ENCODE assay signal across 1 cellular context in the genomic region with DNA sequence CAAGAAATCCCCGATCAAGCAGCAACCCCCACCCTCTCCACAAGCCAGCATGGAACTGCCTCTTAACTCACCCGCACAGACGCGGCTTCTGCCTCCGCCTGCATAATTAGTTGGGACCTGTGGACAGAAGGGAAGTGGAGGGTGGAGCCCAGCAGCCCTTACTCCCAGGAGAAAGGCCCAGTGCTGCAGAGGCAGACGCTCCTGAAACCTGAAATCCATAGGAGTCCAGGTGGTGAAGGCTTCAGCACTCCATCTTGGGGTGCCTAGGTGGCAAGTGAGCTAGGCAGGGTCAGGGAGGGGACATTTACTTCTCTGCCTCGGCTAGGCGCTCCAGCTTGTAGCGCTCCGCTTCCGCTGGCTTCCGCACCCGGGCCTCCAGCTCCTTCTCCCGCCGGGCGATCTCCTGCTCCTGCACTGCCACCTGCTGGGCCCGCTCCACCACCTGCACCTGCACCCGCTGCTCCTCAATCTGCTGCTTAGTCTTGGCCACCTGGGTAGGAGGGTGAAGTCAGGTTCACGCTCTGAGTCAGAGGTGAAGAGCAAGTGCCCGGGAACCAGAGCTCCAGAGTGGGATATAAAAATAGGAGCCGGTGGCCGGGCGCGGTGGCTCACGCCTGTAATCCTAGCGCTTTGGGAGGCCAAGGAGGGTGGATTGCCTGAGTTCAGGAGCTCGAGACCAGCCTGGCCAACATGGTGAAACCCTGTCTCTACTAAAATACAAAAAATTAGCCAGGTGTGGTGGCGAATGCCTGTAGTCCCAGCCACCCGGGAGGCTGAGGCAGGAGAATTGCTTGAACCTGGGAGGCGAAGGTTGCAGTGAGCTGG.
TF ChIP-seq lines count a peak whose summit lies in the region.

No MANE protein-coding gene starts in this region.

TF ChIP-seq in K562, 482 proteins besides CTCF, POLR2A, EP300 and RAD21 (continues in another document):
- TF ChIP-seq ZNF384 (IDR thresholded peaks at IDR 0.05; ENCODE audit: low read depth, low read length): 0 out of 2 replicates have a peak, but pooled peaks have one; percentile 21
- TF ChIP-seq MYC (IDR thresholded peaks at IDR 0.05; ENCODE audit: low read depth, low read length): peak; percentile 17; the same call in 1 of the 2 replicates
- TF ChIP-seq MYC (CRISPR knock-in tag; IDR thresholded peaks at IDR 0.05; ENCODE audit: borderline replicate concordance, low read depth): no peak
- no peak for TF ChIP-seq ZFP30 (CRISPR knock-in tag; IDR thresholded peaks at IDR 0.05; ENCODE audit: borderline replicate concordance)
- TF ChIP-seq ZNF347 (CRISPR knock-in tag; IDR thresholded peaks at IDR 0.05; ENCODE audit: low read depth): no peak
- peak; percentile 41; the same call in 1 of the 2 replicates for TF ChIP-seq JUND (IDR thresholded peaks at IDR 0.05; ENCODE audit: borderline replicate concordance, low read depth, low read length)
- TF ChIP-seq JUND (tag; IDR thresholded peaks at IDR 0.05; ENCODE audit: borderline replicate concordance, low read depth, low read length): no peak
- peak in 1 of 3 experiments; percentile 44 for TF ChIP-seq YY1 (IDR thresholded peaks at IDR 0.05; ENCODE audit: borderline replicate concordance in 1 of 3, control insufficient read depth in 1 of 3, extremely low read depth in 1 of 3, insufficient read depth in 3 of 3, insufficient read length in 1 of 3, insufficient replicate concordance in 2 of 3, low read depth in 1 of 3, low read length in 2 of 3)
- TF ChIP-seq, protein P1, sequence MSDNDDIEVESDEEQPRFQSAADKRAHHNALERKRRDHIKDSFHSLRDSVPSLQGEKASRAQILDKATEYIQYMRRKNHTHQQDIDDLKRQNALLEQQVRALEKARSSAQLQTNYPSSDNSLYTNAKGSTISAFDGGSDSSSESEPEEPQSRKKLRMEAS (CRISPR knock-in tag; IDR thresholded peaks at IDR 0.05): peak; percentile 71
- TF ChIP-seq XRCC5 (IDR thresholded peaks at IDR 0.05; ENCODE audit: low read depth, low read length): peak; percentile 84; the same call in 1 of the 2 replicates
- TF ChIP-seq, protein P2, sequence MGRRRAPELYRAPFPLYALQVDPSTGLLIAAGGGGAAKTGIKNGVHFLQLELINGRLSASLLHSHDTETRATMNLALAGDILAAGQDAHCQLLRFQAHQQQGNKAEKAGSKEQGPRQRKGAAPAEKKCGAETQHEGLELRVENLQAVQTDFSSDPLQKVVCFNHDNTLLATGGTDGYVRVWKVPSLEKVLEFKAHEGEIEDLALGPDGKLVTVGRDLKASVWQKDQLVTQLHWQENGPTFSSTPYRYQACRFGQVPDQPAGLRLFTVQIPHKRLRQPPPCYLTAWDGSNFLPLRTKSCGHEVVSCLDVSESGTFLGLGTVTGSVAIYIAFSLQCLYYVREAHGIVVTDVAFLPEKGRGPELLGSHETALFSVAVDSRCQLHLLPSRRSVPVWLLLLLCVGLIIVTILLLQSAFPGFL (CRISPR knock-in tag; IDR thresholded peaks at IDR 0.05): no peak
- TF ChIP-seq ZNF586 (CRISPR knock-in tag; conservative IDR thresholded peaks at IDR 0.05): no peak
- TF ChIP-seq TCF3 (CRISPR knock-in tag; IDR thresholded peaks at IDR 0.05): peak; percentile 34; the same call in 1 of the 2 replicates
- TF ChIP-seq POLR2AphosphoS2 (IDR thresholded peaks at IDR 0.05; ENCODE audit: low read length): peak; percentile 85; the same call in 1 of the 2 replicates
- peak; percentile 67; the same call in 1 of the 2 replicates for TF ChIP-seq GABPB1 (CRISPR knock-in tag; IDR thresholded peaks at IDR 0.05)
- peak; percentile 79 for TF ChIP-seq RB1 (IDR thresholded peaks at IDR 0.05; ENCODE audit: low read depth)
- TF ChIP-seq, protein P3, sequence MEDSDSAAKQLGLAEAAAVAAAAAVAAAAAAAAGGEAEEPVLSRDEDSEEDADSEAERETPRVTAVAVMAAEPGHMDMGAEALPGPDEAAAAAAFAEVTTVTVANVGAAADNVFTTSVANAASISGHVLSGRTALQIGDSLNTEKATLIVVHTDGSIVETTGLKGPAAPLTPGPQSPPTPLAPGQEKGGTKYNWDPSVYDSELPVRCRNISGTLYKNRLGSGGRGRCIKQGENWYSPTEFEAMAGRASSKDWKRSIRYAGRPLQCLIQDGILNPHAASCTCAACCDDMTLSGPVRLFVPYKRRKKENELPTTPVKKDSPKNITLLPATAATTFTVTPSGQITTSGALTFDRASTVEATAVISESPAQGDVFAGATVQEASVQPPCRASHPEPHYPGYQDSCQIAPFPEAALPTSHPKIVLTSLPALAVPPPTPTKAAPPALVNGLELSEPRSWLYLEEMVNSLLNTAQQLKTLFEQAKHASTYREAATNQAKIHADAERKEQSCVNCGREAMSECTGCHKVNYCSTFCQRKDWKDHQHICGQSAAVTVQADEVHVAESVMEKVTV (CRISPR knock-in tag; IDR thresholded peaks at IDR 0.05): peak; percentile 29; the same call in 1 of the 2 replicates
- TF ChIP-seq ZEB2 (IDR thresholded peaks at IDR 0.05): peak; percentile 52; the same call in 1 of the 2 replicates
- TF ChIP-seq, protein P4, sequence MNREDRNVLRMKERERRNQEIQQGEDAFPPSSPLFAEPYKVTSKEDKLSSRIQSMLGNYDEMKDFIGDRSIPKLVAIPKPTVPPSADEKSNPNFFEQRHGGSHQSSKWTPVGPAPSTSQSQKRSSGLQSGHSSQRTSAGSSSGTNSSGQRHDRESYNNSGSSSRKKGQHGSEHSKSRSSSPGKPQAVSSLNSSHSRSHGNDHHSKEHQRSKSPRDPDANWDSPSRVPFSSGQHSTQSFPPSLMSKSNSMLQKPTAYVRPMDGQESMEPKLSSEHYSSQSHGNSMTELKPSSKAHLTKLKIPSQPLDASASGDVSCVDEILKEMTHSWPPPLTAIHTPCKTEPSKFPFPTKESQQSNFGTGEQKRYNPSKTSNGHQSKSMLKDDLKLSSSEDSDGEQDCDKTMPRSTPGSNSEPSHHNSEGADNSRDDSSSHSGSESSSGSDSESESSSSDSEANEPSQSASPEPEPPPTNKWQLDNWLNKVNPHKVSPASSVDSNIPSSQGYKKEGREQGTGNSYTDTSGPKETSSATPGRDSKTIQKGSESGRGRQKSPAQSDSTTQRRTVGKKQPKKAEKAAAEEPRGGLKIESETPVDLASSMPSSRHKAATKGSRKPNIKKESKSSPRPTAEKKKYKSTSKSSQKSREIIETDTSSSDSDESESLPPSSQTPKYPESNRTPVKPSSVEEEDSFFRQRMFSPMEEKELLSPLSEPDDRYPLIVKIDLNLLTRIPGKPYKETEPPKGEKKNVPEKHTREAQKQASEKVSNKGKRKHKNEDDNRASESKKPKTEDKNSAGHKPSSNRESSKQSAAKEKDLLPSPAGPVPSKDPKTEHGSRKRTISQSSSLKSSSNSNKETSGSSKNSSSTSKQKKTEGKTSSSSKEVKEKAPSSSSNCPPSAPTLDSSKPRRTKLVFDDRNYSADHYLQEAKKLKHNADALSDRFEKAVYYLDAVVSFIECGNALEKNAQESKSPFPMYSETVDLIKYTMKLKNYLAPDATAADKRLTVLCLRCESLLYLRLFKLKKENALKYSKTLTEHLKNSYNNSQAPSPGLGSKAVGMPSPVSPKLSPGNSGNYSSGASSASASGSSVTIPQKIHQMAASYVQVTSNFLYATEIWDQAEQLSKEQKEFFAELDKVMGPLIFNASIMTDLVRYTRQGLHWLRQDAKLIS (CRISPR knock-in tag; IDR thresholded peaks at IDR 0.05): no peak
- no peak for TF ChIP-seq RBM22 (IDR thresholded peaks at IDR 0.05; ENCODE audit: low read depth, low read length, poor library complexity, severe bottlenecking)
- TF ChIP-seq TEAD4 (IDR thresholded peaks at IDR 0.05; ENCODE audit: low read length): peak; percentile 7; the same call in 1 of the 2 replicates
- no peak for TF ChIP-seq TEAD4 (CRISPR knock-in tag; IDR thresholded peaks at IDR 0.05; ENCODE audit: borderline replicate concordance)
- TF ChIP-seq SP1 (CRISPR knock-in tag; IDR thresholded peaks at IDR 0.05): peak; percentile 53; the same call in 1 of the 2 replicates
- TF ChIP-seq TBL1XR1 (IDR thresholded peaks at IDR 0.05; ENCODE audit: low read length in 2 of 2): no peak
- TF ChIP-seq BCOR (IDR thresholded peaks at IDR 0.05): 0 out of 2 replicates have a peak, but pooled peaks have one; percentile 26
- no peak for TF ChIP-seq NFRKB (IDR thresholded peaks at IDR 0.05; ENCODE audit: low read depth)
- no peak for TF ChIP-seq SRF (CRISPR knock-in tag; IDR thresholded peaks at IDR 0.05)
- TF ChIP-seq ZNF143 (CRISPR knock-in tag; IDR thresholded peaks at IDR 0.05): peak; percentile 44; the same call in 1 of the 2 replicates
- TF ChIP-seq, protein P5, sequence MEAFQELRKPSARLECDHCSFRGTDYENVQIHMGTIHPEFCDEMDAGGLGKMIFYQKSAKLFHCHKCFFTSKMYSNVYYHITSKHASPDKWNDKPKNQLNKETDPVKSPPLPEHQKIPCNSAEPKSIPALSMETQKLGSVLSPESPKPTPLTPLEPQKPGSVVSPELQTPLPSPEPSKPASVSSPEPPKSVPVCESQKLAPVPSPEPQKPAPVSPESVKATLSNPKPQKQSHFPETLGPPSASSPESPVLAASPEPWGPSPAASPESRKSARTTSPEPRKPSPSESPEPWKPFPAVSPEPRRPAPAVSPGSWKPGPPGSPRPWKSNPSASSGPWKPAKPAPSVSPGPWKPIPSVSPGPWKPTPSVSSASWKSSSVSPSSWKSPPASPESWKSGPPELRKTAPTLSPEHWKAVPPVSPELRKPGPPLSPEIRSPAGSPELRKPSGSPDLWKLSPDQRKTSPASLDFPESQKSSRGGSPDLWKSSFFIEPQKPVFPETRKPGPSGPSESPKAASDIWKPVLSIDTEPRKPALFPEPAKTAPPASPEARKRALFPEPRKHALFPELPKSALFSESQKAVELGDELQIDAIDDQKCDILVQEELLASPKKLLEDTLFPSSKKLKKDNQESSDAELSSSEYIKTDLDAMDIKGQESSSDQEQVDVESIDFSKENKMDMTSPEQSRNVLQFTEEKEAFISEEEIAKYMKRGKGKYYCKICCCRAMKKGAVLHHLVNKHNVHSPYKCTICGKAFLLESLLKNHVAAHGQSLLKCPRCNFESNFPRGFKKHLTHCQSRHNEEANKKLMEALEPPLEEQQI (IDR thresholded peaks at IDR 0.05): no peak
- no peak for TF ChIP-seq ZNF165 (CRISPR knock-in tag; IDR thresholded peaks at IDR 0.05; ENCODE audit: borderline replicate concordance)
- peak; percentile 22; the same call in 1 of the 2 replicates for TF ChIP-seq CXXC5 (CRISPR knock-in tag; IDR thresholded peaks at IDR 0.05)
- TF ChIP-seq HCFC1 (IDR thresholded peaks at IDR 0.05; ENCODE audit: low read depth, low read length): peak; percentile 35; the same call in 1 of the 2 replicates
- TF ChIP-seq CCNT2 (IDR thresholded peaks at IDR 0.05; ENCODE audit: borderline replicate concordance, extremely low read depth, insufficient read length, low read depth, low read length): no peak
- TF ChIP-seq HMGN3 (IDR thresholded peaks at IDR 0.05; ENCODE audit: borderline replicate concordance, extremely low read depth, insufficient read length, low read depth, low read length): peak; percentile 72
- peak; percentile 68; the same call in 1 of the 2 replicates for TF ChIP-seq ETV5 (CRISPR knock-in tag; IDR thresholded peaks at IDR 0.05; ENCODE audit: low read depth)
- TF ChIP-seq, protein P6, sequence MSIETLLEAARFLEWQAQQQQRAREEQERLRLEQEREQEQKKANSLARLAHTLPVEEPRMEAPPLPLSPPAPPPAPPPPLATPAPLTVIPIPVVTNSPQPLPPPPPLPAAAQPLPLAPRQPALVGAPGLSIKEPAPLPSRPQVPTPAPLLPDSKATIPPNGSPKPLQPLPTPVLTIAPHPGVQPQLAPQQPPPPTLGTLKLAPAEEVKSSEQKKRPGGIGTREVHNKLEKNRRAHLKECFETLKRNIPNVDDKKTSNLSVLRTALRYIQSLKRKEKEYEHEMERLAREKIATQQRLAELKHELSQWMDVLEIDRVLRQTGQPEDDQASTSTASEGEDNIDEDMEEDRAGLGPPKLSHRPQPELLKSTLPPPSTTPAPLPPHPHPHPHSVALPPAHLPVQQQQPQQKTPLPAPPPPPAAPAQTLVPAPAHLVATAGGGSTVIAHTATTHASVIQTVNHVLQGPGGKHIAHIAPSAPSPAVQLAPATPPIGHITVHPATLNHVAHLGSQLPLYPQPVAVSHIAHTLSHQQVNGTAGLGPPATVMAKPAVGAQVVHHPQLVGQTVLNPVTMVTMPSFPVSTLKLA (conservative IDR thresholded peaks at IDR 0.05): no peak
- TF ChIP-seq ZNF146 (CRISPR knock-in tag; IDR thresholded peaks at IDR 0.05; ENCODE audit: unreplicated experiment): no peak
- no peak for TF ChIP-seq PHF20 (IDR thresholded peaks at IDR 0.05; ENCODE audit: partially characterized antibody)
- peak; percentile 32 for TF ChIP-seq NEUROD1 (IDR thresholded peaks at IDR 0.05; ENCODE audit: borderline replicate concordance, low read depth, low read length, partially characterized antibody)
- no peak for TF ChIP-seq LEF1 (IDR thresholded peaks at IDR 0.05)
- TF ChIP-seq, protein P7, sequence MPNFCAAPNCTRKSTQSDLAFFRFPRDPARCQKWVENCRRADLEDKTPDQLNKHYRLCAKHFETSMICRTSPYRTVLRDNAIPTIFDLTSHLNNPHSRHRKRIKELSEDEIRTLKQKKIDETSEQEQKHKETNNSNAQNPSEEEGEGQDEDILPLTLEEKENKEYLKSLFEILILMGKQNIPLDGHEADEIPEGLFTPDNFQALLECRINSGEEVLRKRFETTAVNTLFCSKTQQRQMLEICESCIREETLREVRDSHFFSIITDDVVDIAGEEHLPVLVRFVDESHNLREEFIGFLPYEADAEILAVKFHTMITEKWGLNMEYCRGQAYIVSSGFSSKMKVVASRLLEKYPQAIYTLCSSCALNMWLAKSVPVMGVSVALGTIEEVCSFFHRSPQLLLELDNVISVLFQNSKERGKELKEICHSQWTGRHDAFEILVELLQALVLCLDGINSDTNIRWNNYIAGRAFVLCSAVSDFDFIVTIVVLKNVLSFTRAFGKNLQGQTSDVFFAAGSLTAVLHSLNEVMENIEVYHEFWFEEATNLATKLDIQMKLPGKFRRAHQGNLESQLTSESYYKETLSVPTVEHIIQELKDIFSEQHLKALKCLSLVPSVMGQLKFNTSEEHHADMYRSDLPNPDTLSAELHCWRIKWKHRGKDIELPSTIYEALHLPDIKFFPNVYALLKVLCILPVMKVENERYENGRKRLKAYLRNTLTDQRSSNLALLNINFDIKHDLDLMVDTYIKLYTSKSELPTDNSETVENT (CRISPR knock-in tag; IDR thresholded peaks at IDR 0.05): 0 out of 2 replicates have a peak, but pooled peaks have one; percentile 14
- TF ChIP-seq MBD2 (IDR thresholded peaks at IDR 0.05; ENCODE audit: borderline replicate concordance, low read depth): no peak
- TF ChIP-seq RBFOX2 (IDR thresholded peaks at IDR 0.05; ENCODE audit: low read depth, low read length): peak; percentile 60
- TF ChIP-seq RCOR1 (IDR thresholded peaks at IDR 0.05; ENCODE audit: borderline replicate concordance in 1 of 2, low read depth in 2 of 2, low read length in 2 of 2): peak in 1 of 2 experiments; percentile 43; a peak in 1 of 4 replicates
- TF ChIP-seq CBFA2T2 (conservative IDR thresholded peaks at IDR 0.05): peak; percentile 38
- no peak for TF ChIP-seq STAT5A (IDR thresholded peaks at IDR 0.05; ENCODE audit: borderline replicate concordance, low read length)
- peak; percentile 60; the same call in 1 of the 2 replicates for TF ChIP-seq ZNF24 (IDR thresholded peaks at IDR 0.05)
- TF ChIP-seq, protein P8, sequence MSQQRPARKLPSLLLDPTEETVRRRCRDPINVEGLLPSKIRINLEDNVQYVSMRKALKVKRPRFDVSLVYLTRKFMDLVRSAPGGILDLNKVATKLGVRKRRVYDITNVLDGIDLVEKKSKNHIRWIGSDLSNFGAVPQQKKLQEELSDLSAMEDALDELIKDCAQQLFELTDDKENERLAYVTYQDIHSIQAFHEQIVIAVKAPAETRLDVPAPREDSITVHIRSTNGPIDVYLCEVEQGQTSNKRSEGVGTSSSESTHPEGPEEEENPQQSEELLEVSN (IDR thresholded peaks at IDR 0.05; ENCODE audit: borderline replicate concordance in 1 of 2, extremely low read depth in 1 of 2, insufficient read depth in 1 of 2, insufficient read length in 1 of 2, low read depth in 1 of 2, low read length in 1 of 2, poor library complexity in 1 of 2, severe bottlenecking in 1 of 2): peak in 1 of 2 experiments; percentile 53
